In genomic region chrX:153741446-153741845, GRCh38 we compare ENCODE assay signal across 26 cellular contexts. TPM values are rescaled to one million over a fixed set of nuclear protein-coding genes. Genes with fewer than 3 reads are reported as not detected.
DNase-seq lines count a peak whose midpoint lies in the region; ATAC-seq lines count a peak whose summit lies in the region.
"Had no signal": no experiment of that assay in that cellular context is flagged by ENCODE, and none has a peak within 500 bp of the region (broad histone marks: within the 10 kb centered on the region; RNA-seq: fewer than 3 reads in every experiment).

No MANE protein-coding gene starts in this region.

- H3K27ac ChIP-seq in BLaER1 treated with 17β-estradiol and CSF1 and Interleukin-3, amounts not matched to agents 10 nM and 100 nM, result no peak overlapping the region
- H3K27ac ChIP-seq: GM23248, PC-9, SJCRH30 had no signal

- H3K9me3 Mint-ChIP-seq in activated CD4-positive, alpha-beta T cell treated with anti-CD3 and anti-CD28 coated beads, Interleukin-2, amount 10 ng/mL, durations not matched to agents 24 days and 14 days, result no peaks in the 10 kb centered on the region
- H3K9me3 Mint-ChIP-seq in naive thymus-derived CD8-positive, alpha-beta T cell, result no peaks in the 10 kb centered on the region
- H3K9me3 Mint-ChIP-seq: CD4-positive, alpha-beta T cell had no signal

- intact Hi-C loops in activated CD4-positive, alpha-beta T cell treated with anti-CD3 and anti-CD28 coated beads, Interleukin-2, amount 10 ng/mL, durations not matched to agents 24 days and 14 days (cut with micrococcal nuclease), result no loop called here

- H3K27ac Mint-ChIP-seq in activated CD4-positive, alpha-beta T cell treated with anti-CD3 and anti-CD28 coated beads, Interleukin-2, amount 10 ng/mL, durations not matched to agents 24 days and 14 days, result peak overlapping the region; percentile 72
- no peak overlapping the region for H3K27ac Mint-ChIP-seq in T-helper 17 cell
- H3K27ac Mint-ChIP-seq in naive thymus-derived CD8-positive, alpha-beta T cell, result peak overlapping the region in 5 of 10 donors; percentile 48 to 75 (median 65)
- H3K27ac Mint-ChIP-seq: CD4-positive, alpha-beta T cell; H9 had no signal

- no peak overlapping the region for H3K4me3 ChIP-seq in BLaER1 treated with 17β-estradiol and CSF1 and Interleukin-3, amounts not matched to agents 10 nM and 100 nM
- H3K4me3 ChIP-seq: GM12878, GM23248, K562, PC-9, SJCRH30 had no signal

- H3K36me3 Mint-ChIP-seq in activated CD4-positive, alpha-beta T cell treated with anti-CD3 and anti-CD28 coated beads, Interleukin-2, amount 10 ng/mL, durations not matched to agents 24 days and 14 days (ENCODE audit: low read depth), result peaks cover 5% of the 10 kb centered on the region
- no peaks in the 10 kb centered on the region for H3K36me3 Mint-ChIP-seq in T-helper 17 cell (ENCODE audit: low read depth)
- peaks cover 0 to 2% (median 0%) of the 10 kb centered on the region in 3 donors for H3K36me3 Mint-ChIP-seq in naive thymus-derived CD8-positive, alpha-beta T cell

- H3K27me3 Mint-ChIP-seq in activated CD4-positive, alpha-beta T cell treated with anti-CD3 and anti-CD28 coated beads, Interleukin-2, amount 10 ng/mL, durations not matched to agents 24 days and 14 days, result peaks cover 8% of the 10 kb centered on the region
- no peaks in the 10 kb centered on the region for H3K27me3 Mint-ChIP-seq in T-helper 17 cell
- peaks cover 0 to 7% (median 3%) of the 10 kb centered on the region in 5 donors for H3K27me3 Mint-ChIP-seq in naive thymus-derived CD8-positive, alpha-beta T cell
- H3K27me3 Mint-ChIP-seq: CD4-positive, alpha-beta T cell had no signal

- peak overlapping the region in 6 of 11 experiments; percentile 7 to 69 (median 62); a peak in 8 of 22 replicates for H3K4me2 ChIP-seq in BLaER1 treated with 17β-estradiol and CSF1 and Interleukin-3, amounts not matched to agents 10 nM and 100 nM
- H3K4me2 ChIP-seq: PC-9 had no signal

- peak overlapping the region; percentile 77 for H3K4me3 Mint-ChIP-seq in activated CD4-positive, alpha-beta T cell treated with anti-CD3 and anti-CD28 coated beads, Interleukin-2, amount 10 ng/mL, durations not matched to agents 24 days and 14 days
- peak overlapping the region; percentile 89 for H3K4me3 Mint-ChIP-seq in T-helper 17 cell
- H3K4me3 Mint-ChIP-seq in naive thymus-derived CD8-positive, alpha-beta T cell, result peak overlapping the region in 6 of 10 donors; percentile 7 to 80 (median 51)
- H3K4me3 Mint-ChIP-seq: CD4-positive, alpha-beta T cell; H9 had no signal

- ATAC-seq in T-helper 17 cell, result no peak
- ATAC-seq in naive thymus-derived CD8-positive, alpha-beta T cell, result no peak
- ATAC-seq: GM12878, K562, Right ventricle myocardium inferior had no signal

- H4K20me1 ChIP-seq in BLaER1 treated with 17β-estradiol and CSF1 and Interleukin-3, amounts not matched to agents 10 nM and 100 nM, result peaks cover 5 to 77% (median 31%) of the 10 kb centered on the region in 11 experiments; a peak in 20 of 22 replicates

- peaks cover 0 to 9% (median 0%) of the 10 kb centered on the region in 11 experiments; a peak in 5 of 22 replicates for H3K9me3 ChIP-seq in BLaER1 treated with 17β-estradiol and CSF1 and Interleukin-3, amounts not matched to agents 10 nM and 100 nM (replicated peaks in 1 of 11)
- no peaks in the 10 kb centered on the region for H3K9me3 ChIP-seq in T-helper 17 cell (ENCODE audit: control insufficient read depth, low read length, poor library complexity, severe bottlenecking)
- H3K9me3 ChIP-seq: Caco-2, SJCRH30 had no signal

- H3K27me3 ChIP-seq in BLaER1 treated with 17β-estradiol and CSF1 and Interleukin-3, amounts not matched to agents 10 nM and 100 nM, result peaks cover 9 to 69% (median 40%) of the 10 kb centered on the region in 11 experiments; a peak in 20 of 22 replicates
- H3K27me3 ChIP-seq: SJCRH30 had no signal

- no peak overlapping the region for H3K9ac ChIP-seq in BLaER1 treated with 17β-estradiol and CSF1 and Interleukin-3, amounts not matched to agents 10 nM and 100 nM
- H3K9ac ChIP-seq: GM23248 had no signal

- H3K36me3 ChIP-seq in BLaER1 treated with 17β-estradiol and CSF1 and Interleukin-3, amounts not matched to agents 10 nM and 100 nM, result peaks cover 0 to 41% (median 7%) of the 10 kb centered on the region in 11 experiments; a peak in 12 of 22 replicates
- H3K36me3 ChIP-seq: SJCRH30 had no signal

- H3K4me1 Mint-ChIP-seq in activated CD4-positive, alpha-beta T cell treated with anti-CD3 and anti-CD28 coated beads, Interleukin-2, amount 10 ng/mL, durations not matched to agents 24 days and 14 days, result peaks cover 12% of the 10 kb centered on the region
- peaks cover 17% of the 10 kb centered on the region for H3K4me1 Mint-ChIP-seq in T-helper 17 cell
- H3K4me1 Mint-ChIP-seq in naive thymus-derived CD8-positive, alpha-beta T cell, result peaks cover 0 to 40% (median 14%) of the 10 kb centered on the region in 4 donors

- peaks cover 26 to 82% (median 64%) of the 10 kb centered on the region in 10 experiments for H3K4me1 ChIP-seq in BLaER1 treated with 17β-estradiol and CSF1 and Interleukin-3, amounts not matched to agents 10 nM and 100 nM
- H3K4me1 ChIP-seq: Caco-2, SJCRH30 had no signal

- POLR2A ChIA-PET in naive thymus-derived CD8-positive, alpha-beta T cell (lab: Charles Lee), result no interaction called here

- no peak for DNase-seq in activated CD4-positive, alpha-beta T cell treated with anti-CD3 and anti-CD28 coated beads, Interleukin-2, amount 10 ng/mL, durations not matched to agents 24 days and 14 days
- no peak for DNase-seq in activated CD4-positive, alpha-beta T cell treated with anti-CD3 and anti-CD28 coated beads, Interleukin-2, amount 50 U/mL, for 4 hours
- DNase-seq in T-helper 17 cell (no peak), NCI-H2171 (lab: John Stamatoyannopoulos, UW) (no peak)
- no peak for DNase-seq in naive thymus-derived CD8-positive, alpha-beta T cell
- no peak for DNase-seq in stimulated activated naive CD4-positive, alpha-beta T cell treated with Interleukin-2 at 50 U/mL for 16 hours (lab: John Stamatoyannopoulos, UW)
- DNase-seq: Caco-2; CD4-positive, alpha-beta T cell; DMS 273 treated with DMSO at 0.1 percent for 48 hours; DMS79; EL; GDM1; GM23248; H9; NCI-H1048; NCI-H1417; NCI-H1694; NCI-H2029 treated with DMSO at 0.1 percent for 48 hours; NCI-H2227 treated with DMSO at 0.1 percent for 48 hours; NCI-H526 treated with DMSO at 0.1 percent for 48 hours; PC-9; SJCRH30 had no signal

RNA-seq across cellular contexts. Expression of gene ABCD1, which starts 16.8 kb away (rescaled TPM):
- 6.6 and 7.7 TPM in 2 replicates for total RNA-seq in activated CD4-positive, alpha-beta T cell treated with anti-CD3 and anti-CD28 coated beads, Interleukin-2, amount 10 ng/mL, durations not matched to agents 24 days and 14 days
- total RNA-seq in T-helper 17 cell, result 10 to 100 TPM; 14.7 to 17.7 TPM
- total RNA-seq in naive thymus-derived CD8-positive, alpha-beta T cell, result 1 to 10 TPM; 5.8 to 7.3 TPM
- polyA plus RNA-seq in naive thymus-derived CD8-positive, alpha-beta T cell, result 1 to 10 TPM; 1.1 to 2.1 (median 2.0) TPM

RNA-seq across cellular contexts. Expression of gene BCAP31, which starts 17.3 kb away (rescaled TPM):
- 154 and 157 TPM in 2 replicates for total RNA-seq in activated CD4-positive, alpha-beta T cell treated with anti-CD3 and anti-CD28 coated beads, Interleukin-2, amount 10 ng/mL, durations not matched to agents 24 days and 14 days
- total RNA-seq in T-helper 17 cell, result 100 to 1,000 TPM; 101 TPM
- 100 to 1,000 TPM; 108 to 118 TPM for total RNA-seq in naive thymus-derived CD8-positive, alpha-beta T cell
- 100 to 1,000 TPM; 298 to 328 (median 319) TPM for polyA plus RNA-seq in naive thymus-derived CD8-positive, alpha-beta T cell

RNA-seq across cellular contexts. Expression of gene PLXNB3, which starts 22.6 kb away (rescaled TPM):
- 0.43 and 0.49 TPM in 2 replicates for total RNA-seq in activated CD4-positive, alpha-beta T cell treated with anti-CD3 and anti-CD28 coated beads, Interleukin-2, amount 10 ng/mL, durations not matched to agents 24 days and 14 days
- 1 to 10 TPM in 1 of 2 donors, under 1 TPM in 1; 0.25 to 2.9 TPM for total RNA-seq in T-helper 17 cell
- total RNA-seq in naive thymus-derived CD8-positive, alpha-beta T cell, result under 1 TPM; 0.34 to 0.41 TPM
- polyA plus RNA-seq in naive thymus-derived CD8-positive, alpha-beta T cell, result not detected
- total RNA-seq: CD4-positive, alpha-beta T cell had no signal

RNA-seq across cellular contexts. Expression of gene SRPK3, which starts 39.4 kb away (rescaled TPM):
- total RNA-seq in activated CD4-positive, alpha-beta T cell treated with anti-CD3 and anti-CD28 coated beads, Interleukin-2, amount 10 ng/mL, durations not matched to agents 24 days and 14 days, result not detected in 2 replicates
- total RNA-seq in T-helper 17 cell, result not detected
- total RNA-seq in naive thymus-derived CD8-positive, alpha-beta T cell, result not detected
- polyA plus RNA-seq in naive thymus-derived CD8-positive, alpha-beta T cell, result not detected
- total RNA-seq: Caco-2; CD4-positive, alpha-beta T cell; GM12878; H9 had no signal

RNA-seq across cellular contexts. Expression of gene IDH3G, which starts 52.7 kb away (rescaled TPM):
- 70.2 and 78.8 TPM in 2 replicates for total RNA-seq in activated CD4-positive, alpha-beta T cell treated with anti-CD3 and anti-CD28 coated beads, Interleukin-2, amount 10 ng/mL, durations not matched to agents 24 days and 14 days
- total RNA-seq in T-helper 17 cell, result 10 to 100 TPM; 46.4 to 52.4 TPM
- 10 to 100 TPM; 47.7 to 51.2 TPM for total RNA-seq in naive thymus-derived CD8-positive, alpha-beta T cell
- polyA plus RNA-seq in naive thymus-derived CD8-positive, alpha-beta T cell, result 100 to 1,000 TPM in 2 of 3 donors, 10 to 100 TPM in 1; 71.9 to 109 (median 100) TPM
